In genomic region chr9:92877531-92878430, GRCh38 we compare ENCODE assay signal across 8 cellular contexts. TPM values are rescaled to one million over a fixed set of nuclear protein-coding genes. Genes with fewer than 3 reads are reported as not detected.
DNase-seq lines count a peak whose midpoint lies in the region; ATAC-seq, FAIRE-seq and TF ChIP-seq lines count a peak whose summit lies in the region.

ZNF484 (minus strand) TSS chr9:92878038; CDS start chr9:92875029, 3,009 bp downstream.

- no peaks in the 10 kb centered on the region for H3K27me3 ChIP-seq in upper lobe of right lung

- H3K9me3 ChIP-seq in upper lobe of right lung = no peaks in the 10 kb centered on the region

- intact Hi-C loops in left cardiac atrium (cut with DNase I) (no loop called here), posterior vena cava (cut with DNase I) (no loop called here), upper lobe of right lung (cut with DNase I) (no loop called here)

- peaks cover 16% of the 10 kb centered on the region for H3K36me3 Mint-ChIP-seq in T-cell

- peak; percentile 85 for TF ChIP-seq POLR2A in GM12891 (IDR thresholded peaks at IDR 0.05; ENCODE audit: low read depth, low read length)

- H3K4me3 Mint-ChIP-seq in T-cell = peak within 1 kb of the TSS; percentile 92 to 100 (median 100)

- peak within 1 kb of the TSS; percentile 99 to 100 for H3K27ac Mint-ChIP-seq in T-cell

- ATAC-seq in HG02840 (IDR thresholded peaks at IDR 0.05; ENCODE audit: low FRiP score, unreplicated experiment) (peak; percentile 98), T-cell (replicated peaks in 1 of 4) (peak; percentile 98), left cardiac atrium (peak; percentile 100), upper lobe of right lung (peak; percentile 100)

- CTCF ChIA-PET in T-cell (lab: Charles Lee) = interaction anchor here in 1 of 2 donors (0.6 kb wide), 1 partner anchor 13 kb away, joined by 3 read pairs; no protein-coding TSS in a partner anchor

- H3K9me3 Mint-ChIP-seq in T-cell = no peaks in the 10 kb centered on the region

- H3K36me3 ChIP-seq in upper lobe of right lung = no peaks in the 10 kb centered on the region

- peak within 1 kb of the TSS; percentile 83 for H3K27ac ChIP-seq in upper lobe of right lung

- no peaks in the 10 kb centered on the region for H3K27me3 Mint-ChIP-seq in T-cell

- H3K4me1 ChIP-seq in upper lobe of right lung = no peaks in the 10 kb centered on the region

- peak within 1 kb of the TSS; percentile 72 for H3K4me3 ChIP-seq in upper lobe of right lung

- peak; percentile 98 for FAIRE-seq in GM12891 (lab: Jason Lieb, UNC)

- no peak for TF ChIP-seq CTCF in upper lobe of right lung (IDR thresholded peaks at IDR 0.05)

- peak; percentile 77 for DNase-seq in GM12891 (ENCODE audit: insufficient read length, low spot score)
- peak; percentile 92 for DNase-seq in NCI-H1436 treated with DMSO at 0.1 percent for 48 hours (lab: John Stamatoyannopoulos, UW)
- peak; percentile 91 to 99 (median 96) for DNase-seq in T-cell
- DNase-seq in amniotic epithelial cell (ENCODE audit: low read depth) = peak; percentile 97
- DNase-seq in left cardiac atrium = peak; percentile 99
- peak; percentile 99 for DNase-seq in posterior vena cava (ENCODE audit: low spot score)
- peak; percentile 98 for DNase-seq in upper lobe of right lung

- POLR2A ChIA-PET in T-cell (lab: Charles Lee) = no interaction called here

- H3K4me1 Mint-ChIP-seq in T-cell = peaks cover 47 to 57% (median 49%) of the 10 kb centered on the region in 3 donors

TF ChIP-seq in GM12891, 5 proteins besides CTCF, POLR2A, EP300 and RAD21:
- TF ChIP-seq SPI1 (IDR thresholded peaks at IDR 0.05; ENCODE audit: low read depth, low read length) (peak; percentile 96), PAX5 (IDR thresholded peaks at IDR 0.05; ENCODE audit: insufficient read depth, low read length, severe bottlenecking) (no peak), POLR2AphosphoS5 (IDR thresholded peaks at IDR 0.05; ENCODE audit: low read depth, low read length) (peak; percentile 72)

RNA-seq across cellular contexts. Expression of gene ZNF484, which starts in this region (rescaled TPM):
- 1.2 TPM for polyA plus RNA-seq in GM12891 (2012; ENCODE audit: low read depth, missing spikeins)
- total RNA-seq in T-cell (10 to 100 TPM; 14.2 to 17.4 (median 16.4) TPM), left cardiac atrium (1 to 10 TPM; 5.7 to 7.5 TPM), posterior vena cava (10 to 100 TPM; 10.1 to 10.8 TPM), upper lobe of right lung (8.8 TPM)

Comparison
In these comparisons a context has a peak if more than half of its experiments do, and no peak if none do; other contexts are left out.
1. Peak in every context shown above with its lines: DNase-seq, ATAC-seq, H3K4me3 ChIP-seq and H3K27ac ChIP-seq.